31 cellular contexts compared by ENCODE assay signal in the genomic region with DNA sequence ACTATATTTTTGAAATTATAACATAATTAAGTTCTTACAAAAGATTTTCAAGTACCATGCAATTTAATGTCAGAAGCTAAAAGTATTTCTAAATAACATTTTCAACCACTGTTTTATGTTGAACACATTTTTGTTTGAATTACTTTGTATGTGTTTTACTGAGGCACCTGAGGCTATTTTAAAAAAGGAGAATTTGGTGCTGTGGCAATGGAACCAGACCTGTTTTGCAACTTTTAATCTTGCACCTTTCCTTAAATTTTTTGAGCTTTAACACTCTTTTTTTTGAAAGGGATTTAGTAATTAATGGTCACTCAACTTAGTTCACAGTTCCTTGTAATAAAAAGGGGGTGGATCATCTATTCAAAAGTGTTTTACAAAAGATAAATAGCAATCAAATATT.
"Had no signal": no experiment of that assay in that cellular context is flagged by ENCODE, and none has a peak within 500 bp of the region (broad histone marks: within the 10 kb centered on the region; RNA-seq: fewer than 3 reads in every experiment).

No MANE protein-coding gene starts in this region.

- ATAC-seq: activated CD4-positive, alpha-beta T cell treated with anti-CD3 and anti-CD28 coated beads for 36 hours; activated CD4-positive, CD25-positive, alpha-beta regulatory T cell treated with anti-CD3 and anti-CD28 coated beads, Interleukin-2, amount 50 U/mL, for 24 hours; activated CD8-positive, alpha-beta T cell treated with anti-CD3 and anti-CD28 coated beads for 36 hours; activated naive CD8-positive, alpha-beta T cell treated with anti-CD3 and anti-CD28 coated beads, Interleukin-2, amount 50 U/mL, for 24 hours; activated T-cell treated with anti-CD3 and anti-CD28 coated beads, Interleukin-2, amount 50 U/mL, for 4 hours; activated T-cell treated with anti-CD3 and anti-CD28 coated beads, Interleukin-2, amount 50 U/mL, for 72 hours; WTC11 had no signal

- H3K4me3 ChIP-seq: ascending aorta, cardiac muscle cell had no signal

- DNase-seq: activated CD4-positive, alpha-beta memory T cell treated with anti-CD3 and anti-CD28 coated beads for 36 hours; activated CD4-positive, alpha-beta T cell treated with anti-CD3 and anti-CD28 coated beads for 1 hour; activated CD4-positive, alpha-beta T cell treated with anti-CD3 and anti-CD28 coated beads for 36 hours; activated CD4-positive, alpha-beta T cell treated with anti-CD3 and anti-CD28 coated beads, Interleukin-2, amount 10 ng/mL, durations not matched to agents 24 days and 14 days; activated CD4-positive, alpha-beta T cell treated with anti-CD3 and anti-CD28 coated beads, Interleukin-2, amount 50 U/mL, for 1 hour; activated CD4-positive, alpha-beta T cell treated with anti-CD3 and anti-CD28 coated beads, Interleukin-2, amount 50 U/mL, for 4 hours; activated CD4-positive, CD25-positive, alpha-beta regulatory T cell; activated CD8-positive, alpha-beta memory T cell treated with anti-CD3 and anti-CD28 coated beads, Interleukin-2, amount 50 U/mL, for 4 hours; activated CD8-positive, alpha-beta T cell treated with anti-CD3 and anti-CD28 coated beads for 36 hours; activated effector memory CD4-positive, alpha-beta T cell treated with Interleukin-2 at 50 U/mL for 16 hours; activated gamma-delta T cell; activated naive CD4-positive, alpha-beta T cell treated with anti-CD3 and anti-CD28 coated beads, Interleukin-2, amount 10 ng/mL, durations not matched to agents 7 days and 5 days; activated naive CD4-positive, alpha-beta T cell treated with Interleukin-2 at 50 U/mL for 16 hours; activated naive CD8-positive, alpha-beta T cell treated with anti-CD3 and anti-CD28 coated beads, Interleukin-2, amount 10 ng/mL, durations not matched to agents 7 days and 5 days; activated naive CD8-positive, alpha-beta T cell treated with anti-CD3 and anti-CD28 coated beads, Interleukin-2, amount 50 U/mL, for 24 hours; activated T-cell treated with anti-CD3 and anti-CD28 coated beads for 4 hours; activated T-cell treated with anti-CD3 and anti-CD28 coated beads, Interleukin-2, amount 50 U/mL, for 1 hour; activated T-cell treated with anti-CD3 and anti-CD28 coated beads, Interleukin-2, amount 50 U/mL, for 4 hours; activated T-cell treated with anti-CD3 and anti-CD28 coated beads, Interleukin-2, amount 50 U/mL, for 72 hours; amygdala; anterior cingulate cortex; caudate nucleus; cerebellar nuclear complex; T-helper 1 cell; T-helper 2 cell; T-helper 9 cell; WERI-Rb-1 had no signal

- H3K4me1 ChIP-seq: ascending aorta had no signal

- H3K27ac ChIP-seq: ascending aorta, cardiac muscle cell, WERI-Rb-1 had no signal

- H3K9me3 ChIP-seq: ascending aorta had no signal

- H3K36me3 ChIP-seq: ascending aorta, cardiac muscle cell, WERI-Rb-1 had no signal

- H3K27me3 ChIP-seq: ascending aorta, cardiac muscle cell had no signal
